Comparison of ENCODE assay signal across 8 cellular contexts in the genomic region with DNA sequence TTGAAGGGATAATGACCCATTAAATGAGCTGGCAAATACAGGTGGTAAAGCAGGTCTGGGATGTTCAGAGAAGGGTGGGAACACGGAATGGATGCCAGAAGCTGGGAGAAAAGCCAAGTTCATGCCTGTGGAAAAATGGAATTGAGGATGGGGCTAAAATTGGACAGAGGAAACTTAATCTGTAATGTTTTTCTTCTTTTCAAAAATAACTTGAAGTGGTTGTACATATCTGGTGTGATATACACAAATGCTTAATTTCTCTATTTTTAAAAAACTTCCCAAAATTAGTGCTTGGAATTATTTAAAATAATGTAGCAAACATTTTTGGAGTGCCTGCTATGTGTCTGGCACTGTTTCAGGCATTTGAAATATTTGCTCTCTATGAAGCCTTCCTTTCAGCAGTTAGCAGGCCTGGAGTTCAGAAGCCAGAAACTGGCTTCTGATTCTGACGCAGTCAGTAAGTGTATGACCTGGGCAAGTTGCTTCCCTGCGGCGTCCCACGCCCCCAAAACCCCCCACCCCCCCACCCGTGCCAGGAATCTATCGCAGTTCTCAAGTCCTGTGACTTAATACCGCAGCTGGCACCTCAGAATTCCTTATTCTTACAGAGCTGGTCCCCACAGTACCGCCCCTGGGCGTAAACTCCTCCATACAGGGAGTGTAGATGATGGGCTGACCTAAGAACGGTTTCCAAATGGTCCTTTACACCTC. TPM values are rescaled to one million over a fixed set of nuclear protein-coding genes. Genes with fewer than 3 reads are reported as not detected.
DNase-seq lines count a peak whose midpoint lies in the region; ATAC-seq, FAIRE-seq and TF ChIP-seq lines count a peak whose summit lies in the region.

No MANE protein-coding gene starts in this region.

- H2AFZ ChIP-seq in PC-3 (ENCODE audit: low read length) = peak overlapping the region; percentile 79
- H2AFZ ChIP-seq in endothelial cell of umbilical vein (ENCODE audit: low read depth, low read length) = peak overlapping the region; percentile 55
- H2AFZ ChIP-seq in neuronal stem cell (ENCODE audit: low read length) = peak overlapping the region; percentile 93

- H3K27ac ChIP-seq in PC-3 (ENCODE audit: low read length) = peak overlapping the region; percentile 50
- H3K27ac ChIP-seq in endothelial cell of umbilical vein (ENCODE audit: insufficient read depth, low read depth, low read length) = no peak overlapping the region
- H3K27ac ChIP-seq in neuronal stem cell (replicated peaks; ENCODE audit: low read length) = no peak overlapping the region

- dilution Hi-C loops in endothelial cell of umbilical vein (cut with MboI; ENCODE audit: extremely low pct_ligation_motif_present, low sequenced_read_pairs) = loop anchor here (25.0 kb wide), 1 partner anchor 214 kb away; no protein-coding TSS in a partner anchor

- H3K4me3 ChIP-seq in PC-3 (ENCODE audit: low read length) (peak overlapping the region; percentile 97; the same call in 1 of the 2 replicates), endothelial cell of umbilical vein (replicated peaks in 1 of 3; ENCODE audit: insufficient read depth in 1 of 3, low read depth in 1 of 3, low read length in 3 of 3) (peak overlapping the region in 1 of 3 experiments; percentile 30), neuronal stem cell (ENCODE audit: low read length in 2 of 2) (peak overlapping the region in 1 of 2 donors; percentile 78)

- no peak overlapping the region for H2BK5ac ChIP-seq in neuronal stem cell (ENCODE audit: low read length)

- peaks cover 7% of the 10 kb centered on the region for H3K79me1 ChIP-seq in neuronal stem cell (ENCODE audit: low read depth, low read length)

- no peaks in the 10 kb centered on the region for H3K9me1 ChIP-seq in endothelial cell of umbilical vein (replicated peaks; ENCODE audit: control insufficient read depth, extremely low read depth, insufficient read depth, low read length)

- in situ Hi-C loops in G401 (cut with HindIII; ENCODE audit: low sequenced_read_pairs) = no loop called here

- no peak for FAIRE-seq in endothelial cell of umbilical vein (lab: Jason Lieb, UNC)

- H3K4me1 ChIP-seq in PC-3 (ENCODE audit: insufficient read depth, low read length) (peaks cover 22% of the 10 kb centered on the region), endothelial cell of umbilical vein (ENCODE audit: control insufficient read depth, extremely low read depth, insufficient read depth, low read length) (peaks cover 11% of the 10 kb centered on the region), neuronal stem cell (ENCODE audit: control insufficient read depth in 2 of 2, insufficient read depth in 1 of 2, low read depth in 1 of 2, low read length in 2 of 2) (peaks cover 7 to 11% of the 10 kb centered on the region in 2 donors)

- H3K9me3 ChIP-seq in PC-3 (ENCODE audit: low read length) (no peaks in the 10 kb centered on the region), endothelial cell of umbilical vein (replicated peaks; ENCODE audit: control insufficient read depth, insufficient read depth, low read length) (no peaks in the 10 kb centered on the region), neuronal stem cell (replicated peaks in 1 of 2; ENCODE audit: control insufficient read depth in 2 of 2, insufficient read depth in 1 of 2, low read depth in 1 of 2, low read length in 2 of 2) (no peaks in the 10 kb centered on the region)

- H3K4ac ChIP-seq in neuronal stem cell (ENCODE audit: low read length) = no peak overlapping the region

- H3K79me2 ChIP-seq in PC-3 (ENCODE audit: low read length) (peaks cover 41% of the 10 kb centered on the region), endothelial cell of umbilical vein (ENCODE audit: control insufficient read depth, insufficient read depth, low read length) (peaks cover 30% of the 10 kb centered on the region)

- H3K4me2 ChIP-seq in PC-3 (ENCODE audit: low read length) (peak overlapping the region; percentile 91), endothelial cell of umbilical vein (ENCODE audit: insufficient read depth, low read length) (peak overlapping the region; percentile 77), neuronal stem cell (ENCODE audit: insufficient read depth, low read length, poor library complexity, severe bottlenecking) (peak overlapping the region; percentile 31)

- CTCF ChIA-PET in PC-3 (lab: Charles Lee) = interaction anchor here (0.5 to 1.0 kb wide), 4 partner anchors 25 to 113 kb away, joined by 3 to 5 read pairs (median 4); no protein-coding TSS in a partner anchor
- CTCF ChIA-PET in endothelial cell of umbilical vein (lab: Charles Lee) = interaction anchor here (1.0 to 2.1 kb wide), 6 partner anchors 25 to 165 kb away, joined by 3 to 7 read pairs (median 4); no protein-coding TSS in a partner anchor

- H3K23ac ChIP-seq in neuronal stem cell (ENCODE audit: low read depth, low read length, poor library complexity) = no peak overlapping the region

- intact Hi-C loops in PC-3 (cut with micrococcal nuclease) (loop anchor here (5.0 kb wide), 1 partner anchor 34 kb away; no protein-coding TSS in a partner anchor), endothelial cell of umbilical vein (cut with micrococcal nuclease) (loop anchor here (2.0 to 5.0 kb wide), 3 partner anchors 37 to 119 kb away; no protein-coding TSS in a partner anchor)

- H4K8ac ChIP-seq in neuronal stem cell (ENCODE audit: low read depth, low read length) = no peak overlapping the region

- no peak overlapping the region for H2BK15ac ChIP-seq in neuronal stem cell (ENCODE audit: low read length)

- BruUV-seq in PC-3 (replicated peaks; lab: Mats Ljungman, UMichigan) (no TSS peak), endothelial cell of umbilical vein (replicated peaks; lab: Mats Ljungman, UMichigan) (no TSS peak)

- POLR2A ChIA-PET in PC-3 (lab: Charles Lee; ENCODE audit: unreplicated experiment) = interaction anchor here (0.5 to 0.6 kb wide), 3 partner anchors 112 to 235 kb away, joined by 3 to 5 read pairs (median 3); no protein-coding TSS in a partner anchor
- POLR2A ChIA-PET in endothelial cell of umbilical vein (lab: Charles Lee) = no interaction called here

- H3K36me3 ChIP-seq in PC-3 (ENCODE audit: low read depth, low read length) = peaks cover 16% of the 10 kb centered on the region; the same call in 1 of the 2 replicates
- H3K36me3 ChIP-seq in endothelial cell of umbilical vein (ENCODE audit: control insufficient read depth in 2 of 2, extremely low read depth in 1 of 2, insufficient read depth in 2 of 2, low read length in 2 of 2) = no peaks in the 10 kb centered on the region
- peaks cover 7 to 24% of the 10 kb centered on the region in 2 donors for H3K36me3 ChIP-seq in neuronal stem cell (replicated peaks in 1 of 2; ENCODE audit: control insufficient read depth in 2 of 2, insufficient read depth in 2 of 2, low read length in 2 of 2)

- DNase-seq in G401 (ENCODE audit: low spot score) (peak; percentile 18), PC-3 (peak; percentile 60), endothelial cell of umbilical vein (ENCODE audit: low read depth, low spot score) (no peak), neuronal stem cell (ENCODE audit: low spot score) (no peak), GF-D8 (lab: John Stamatoyannopoulos, UW) (no peak), NK-92 (lab: John Stamatoyannopoulos, UW; ENCODE audit: unreplicated experiment) (no peak), SW480 (ENCODE audit: low spot score) (no peak)
- no peak for DNase-seq in stimulated activated CD4-positive, alpha-beta T cell treated with anti-CD3 and anti-CD28 coated beads, Interleukin-2, amount 100 ng/mL, for 48 hours

- peak overlapping the region; percentile 21 for H3K18ac ChIP-seq in neuronal stem cell (ENCODE audit: low read length)

- H2AK5ac ChIP-seq in neuronal stem cell (ENCODE audit: low read depth, low read length) = no peak overlapping the region

- no peaks in the 10 kb centered on the region for H3F3A ChIP-seq in PC-3 (ENCODE audit: low read length, unreplicated experiment)

- no CpG with 5 or more reads among the region's 11 CpGs for WGBS in neuronal stem cell (ENCODE audit: extremely low coverage in 2 of 2, insufficient read length in 2 of 2, insufficient replicate concordance in 1 of 2), 2 donors

- H3K27me3 ChIP-seq in PC-3 (ENCODE audit: low read length) = no peaks in the 10 kb centered on the region
- no peaks in the 10 kb centered on the region for H3K27me3 ChIP-seq in endothelial cell of umbilical vein (ENCODE audit: control insufficient read depth in 2 of 2, insufficient read depth in 2 of 2, low read length in 2 of 2)
- peaks cover 0 to 3% (median 0%) of the 10 kb centered on the region in 3 experiments for H3K27me3 ChIP-seq in neuronal stem cell (ENCODE audit: control insufficient read depth in 3 of 3, insufficient read depth in 3 of 3, low read depth in 1 of 3, low read length in 3 of 3)

- H2BK12ac ChIP-seq in neuronal stem cell (ENCODE audit: low read length) = peak overlapping the region; percentile 50

- H4K91ac ChIP-seq in neuronal stem cell (ENCODE audit: low read depth, low read length, poor library complexity) = no peak overlapping the region

- H2BK120ac ChIP-seq in neuronal stem cell (ENCODE audit: low read depth, low read length) = no peak overlapping the region

- H3K9ac ChIP-seq in PC-3 (ENCODE audit: low read length) = peak overlapping the region; percentile 93
- no peak overlapping the region for H3K9ac ChIP-seq in endothelial cell of umbilical vein (replicated peaks; ENCODE audit: extremely low read depth, insufficient read depth, low read length)
- H3K9ac ChIP-seq in neuronal stem cell (ENCODE audit: low read depth, low read length, poor library complexity) = no peak overlapping the region

- no peak overlapping the region for H3K14ac ChIP-seq in neuronal stem cell (ENCODE audit: low read length)

- peaks cover 14% of the 10 kb centered on the region for H4K20me1 ChIP-seq in PC-3 (ENCODE audit: low read length)
- no peaks in the 10 kb centered on the region for H4K20me1 ChIP-seq in endothelial cell of umbilical vein (replicated peaks; ENCODE audit: control insufficient read depth, extremely low read depth, insufficient read depth, low read length)

- ATAC-seq in PC-3 = no peak

- no peak for TF ChIP-seq POLR2A in endothelial cell of umbilical vein (IDR thresholded peaks at IDR 0.05; ENCODE audit: low read depth, low read length)

- no peak for TF ChIP-seq CTCF in PC-3 (conservative IDR thresholded peaks at IDR 0.05; ENCODE audit: low read depth, low read length)
- TF ChIP-seq CTCF in endothelial cell of umbilical vein (IDR thresholded peaks at IDR 0.05; ENCODE audit: extremely low read depth in 1 of 2, insufficient read depth in 1 of 2, low read depth in 1 of 2, low read length in 2 of 2) = no peak

- H3K9me2 ChIP-seq in PC-3 (replicated peaks; ENCODE audit: low read length) = no peaks in the 10 kb centered on the region

RNA-seq across cellular contexts. Expression of gene MALSU1, which starts 0.8 kb away (rescaled TPM):
- 62.6 and 73.2 TPM in 2 replicates for total RNA-seq in G401 (2014; rRNA removed; shearing (Covaris generic))
- 284 and 306 TPM in 2 replicates for total RNA-seq in PC-3 (2014; rRNA removed)
- total RNA-seq in endothelial cell of umbilical vein = 58.4 and 62.6 TPM in 2 replicates
- polyA plus RNA-seq in endothelial cell of umbilical vein = 53.4 and 68.0 TPM in 2 replicates
- polyA plus RNA-seq in endothelial cell of umbilical vein (2011; cell fraction: cytosol; rRNA removed) = 47.7 and 57.8 TPM in 2 replicates
- polyA plus RNA-seq in endothelial cell of umbilical vein (2011; cell fraction: nucleus; rRNA removed) = 20.9 and 26.8 TPM in 2 replicates
- 42.5 and 45.7 TPM in 2 replicates for polyA plus RNA-seq in endothelial cell of umbilical vein (2012)
- 22.1 and 25.1 TPM in 2 replicates for polyA minus RNA-seq in endothelial cell of umbilical vein
- polyA minus RNA-seq in endothelial cell of umbilical vein (2011; cell fraction: cytosol; rRNA and poly(A)+ RNA removed) = 47.5 TPM
- 6.4 and 7.0 TPM in 2 replicates for polyA minus RNA-seq in endothelial cell of umbilical vein (2011; cell fraction: nucleus; rRNA and poly(A)+ RNA removed)
- 63.6 TPM for polyA plus RNA-seq in neuronal stem cell (2013, experiment 1 of 2)
- polyA plus RNA-seq in neuronal stem cell (2013, experiment 2 of 2) = 64.1 TPM

RNA-seq across cellular contexts. Expression of gene GPNMB, which starts 51.7 kb away (rescaled TPM):
- total RNA-seq in G401 (2014; rRNA removed; shearing (Covaris generic)) = 14.3 and 20.3 TPM in 2 replicates
- total RNA-seq in PC-3 (2014; rRNA removed) (0.04 TPM in 1 of 2 replicates, not detected in the other), endothelial cell of umbilical vein (0.33 and 0.35 TPM in 2 replicates)
- polyA plus RNA-seq in endothelial cell of umbilical vein = 0.29 TPM in 2 replicates
- polyA plus RNA-seq in endothelial cell of umbilical vein (2011; cell fraction: cytosol; rRNA removed) = 0.36 and 0.37 TPM in 2 replicates
- polyA plus RNA-seq in endothelial cell of umbilical vein (2011; cell fraction: nucleus; rRNA removed) = 0.38 and 0.43 TPM in 2 replicates
- 1.0 and 1.5 TPM in 2 replicates for polyA plus RNA-seq in endothelial cell of umbilical vein (2012)
- polyA minus RNA-seq in endothelial cell of umbilical vein = 1.2 TPM in 1 of 2 replicates, not detected in the other
- polyA minus RNA-seq in endothelial cell of umbilical vein (2011; cell fraction: cytosol; rRNA and poly(A)+ RNA removed) = 0.51 TPM
- 1.1 TPM in 1 of 2 replicates, not detected in the other for polyA minus RNA-seq in endothelial cell of umbilical vein (2011; cell fraction: nucleus; rRNA and poly(A)+ RNA removed)
- 0.24 TPM for polyA plus RNA-seq in neuronal stem cell (2013, experiment 1 of 2)
- polyA plus RNA-seq in neuronal stem cell (2013, experiment 2 of 2) = 0.17 TPM

Comparison
In these comparisons a context has a peak if more than half of its experiments do, and no peak if none do; other contexts are left out.
1. DNase-seq: peak in G401 (single experiment) and PC-3 (single experiment); none in endothelial cell of umbilical vein (single experiment), neuronal stem cell (single experiment), GF-D8 (single experiment), NK-92 (single experiment), stimulated activated CD4-positive, alpha-beta T cell treated with anti-CD3 and anti-CD28 coated beads, Interleukin-2, amount 100 ng/mL, for 48 hours (0 of 2) and SW480 (single experiment).
2. H3K4me2 ChIP-seq: peak in every context shown above with its lines; median percentile 91 in PC-3; 77 in endothelial cell of umbilical vein; 31 in neuronal stem cell.
3. RNA of gene GPNMB, which starts 51.7 kb away (total RNA-seq): 14.3 to 20.3 TPM in G401; 0.33 to 0.35 TPM in endothelial cell of umbilical vein and 0.04 TPM in PC-3; every median in the first group is over 10 times any median in the second.
4. Peak in every context shown above with its lines, with median percentiles within 50 percentile points of each other: H2AFZ ChIP-seq.